1 cellular context compared by ENCODE assay signal in genomic region chr20:32761831-32762753, GRCh38.
TF ChIP-seq lines count a peak whose summit lies in the region.

Gene DNMT3B (plus strand): TSS chr20:32762385. CDS start chr20:32780324, 17,939 bp downstream.

TF ChIP-seq in HEK293, 187 proteins besides CTCF, POLR2A, EP300 and RAD21 (continued from another document):
- TF ChIP-seq ZNF280D (tag by site-specific recombination; IDR thresholded peaks at IDR 0.05) (peak; percentile 93), ZNF530 (tag by site-specific recombination; IDR thresholded peaks at IDR 0.05; ENCODE audit: low read depth) (no peak), YY1 (tag by site-specific recombination; IDR thresholded peaks at IDR 0.05) (peak; percentile 79), SP3 (tag by site-specific recombination; IDR thresholded peaks at IDR 0.05) (peak; percentile 81), WT1 (tag by site-specific recombination; IDR thresholded peaks at IDR 0.05) (0 out of 2 replicates have a peak, but pooled peaks have one; percentile 42), SP7 (tag by site-specific recombination; IDR thresholded peaks at IDR 0.05) (peak; percentile 57; the same call in 1 of the 2 replicates), ZNF768 (tag by site-specific recombination; IDR thresholded peaks at IDR 0.05) (no peak; the same call in 1 of the 2 replicates), SP2 (tag by site-specific recombination; IDR thresholded peaks at IDR 0.05) (peak; percentile 69), ZNF24 (tag by site-specific recombination; IDR thresholded peaks at IDR 0.05) (0 out of 2 replicates have a peak, but pooled peaks have one; percentile 12), ZNF629 (tag by site-specific recombination; IDR thresholded peaks at IDR 0.05) (peak; percentile 31; the same call in 1 of the 2 replicates), ZNF239 (tag by site-specific recombination; IDR thresholded peaks at IDR 0.05) (no peak), ZNF600 (tag by site-specific recombination; IDR thresholded peaks at IDR 0.05) (peak; percentile 79), GLIS1 (tag by site-specific recombination; IDR thresholded peaks at IDR 0.05) (peak; percentile 91), ZNF114 (tag by site-specific recombination; IDR thresholded peaks at IDR 0.05) (no peak), ZNF785 (tag by site-specific recombination; IDR thresholded peaks at IDR 0.05) (no peak), ZNF792 (tag by site-specific recombination; IDR thresholded peaks at IDR 0.05) (no peak), ZNF37A (tag by site-specific recombination; IDR thresholded peaks at IDR 0.05) (no peak), ZNF518A (tag by site-specific recombination; conservative IDR thresholded peaks at IDR 0.05; ENCODE audit: low read depth) (no peak), GLIS2 (tag by site-specific recombination; IDR thresholded peaks at IDR 0.05) (peak; percentile 89), ZNF580 (tag by site-specific recombination; IDR thresholded peaks at IDR 0.05) (no peak)
- TF ChIP-seq, protein P1, sequence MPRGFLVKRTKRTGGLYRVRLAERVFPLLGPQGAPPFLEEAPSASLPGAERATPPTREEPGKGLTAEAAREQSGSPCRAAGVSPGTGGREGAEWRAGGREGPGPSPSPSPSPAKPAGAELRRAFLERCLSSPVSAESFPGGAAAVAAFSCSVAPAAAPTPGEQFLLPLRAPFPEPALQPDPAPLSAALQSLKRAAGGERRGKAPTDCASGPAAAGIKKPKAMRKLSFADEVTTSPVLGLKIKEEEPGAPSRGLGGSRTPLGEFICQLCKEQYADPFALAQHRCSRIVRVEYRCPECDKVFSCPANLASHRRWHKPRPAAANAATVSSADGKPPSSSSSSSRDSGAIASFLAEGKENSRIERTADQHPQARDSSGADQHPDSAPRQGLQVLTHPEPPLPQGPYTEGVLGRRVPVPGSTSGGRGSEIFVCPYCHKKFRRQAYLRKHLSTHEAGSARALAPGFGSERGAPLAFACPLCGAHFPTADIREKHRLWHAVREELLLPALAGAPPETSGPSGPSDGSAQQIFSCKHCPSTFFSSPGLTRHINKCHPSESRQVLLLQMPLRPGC (tag by site-specific recombination; IDR thresholded peaks at IDR 0.05), result peak; percentile 49; the same call in 1 of the 2 replicates
- TF ChIP-seq, protein P2, sequence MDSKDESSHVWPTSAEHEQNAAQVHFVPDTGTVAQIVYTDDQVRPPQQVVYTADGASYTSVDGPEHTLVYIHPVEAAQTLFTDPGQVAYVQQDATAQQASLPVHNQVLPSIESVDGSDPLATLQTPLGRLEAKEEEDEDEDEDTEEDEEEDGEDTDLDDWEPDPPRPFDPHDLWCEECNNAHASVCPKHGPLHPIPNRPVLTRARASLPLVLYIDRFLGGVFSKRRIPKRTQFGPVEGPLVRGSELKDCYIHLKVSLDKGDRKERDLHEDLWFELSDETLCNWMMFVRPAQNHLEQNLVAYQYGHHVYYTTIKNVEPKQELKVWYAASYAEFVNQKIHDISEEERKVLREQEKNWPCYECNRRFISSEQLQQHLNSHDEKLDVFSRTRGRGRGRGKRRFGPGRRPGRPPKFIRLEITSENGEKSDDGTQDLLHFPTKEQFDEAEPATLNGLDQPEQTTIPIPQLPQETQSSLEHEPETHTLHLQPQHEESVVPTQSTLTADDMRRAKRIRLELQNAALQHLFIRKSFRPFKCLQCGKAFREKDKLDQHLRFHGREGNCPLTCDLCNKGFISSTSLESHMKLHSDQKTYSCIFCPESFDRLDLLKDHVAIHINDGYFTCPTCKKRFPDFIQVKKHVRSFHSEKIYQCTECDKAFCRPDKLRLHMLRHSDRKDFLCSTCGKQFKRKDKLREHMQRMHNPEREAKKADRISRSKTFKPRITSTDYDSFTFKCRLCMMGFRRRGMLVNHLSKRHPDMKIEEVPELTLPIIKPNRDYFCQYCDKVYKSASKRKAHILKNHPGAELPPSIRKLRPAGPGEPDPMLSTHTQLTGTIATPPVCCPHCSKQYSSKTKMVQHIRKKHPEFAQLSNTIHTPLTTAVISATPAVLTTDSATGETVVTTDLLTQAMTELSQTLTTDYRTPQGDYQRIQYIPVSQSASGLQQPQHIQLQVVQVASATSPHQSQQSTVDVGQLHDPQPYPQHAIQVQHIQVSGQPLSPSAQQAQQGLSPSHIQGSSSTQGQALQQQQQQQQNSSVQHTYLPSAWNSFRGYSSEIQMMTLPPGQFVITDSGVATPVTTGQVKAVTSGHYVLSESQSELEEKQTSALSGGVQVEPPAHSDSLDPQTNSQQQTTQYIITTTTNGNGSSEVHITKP (tag by site-specific recombination; IDR thresholded peaks at IDR 0.05), result peak; percentile 72
- TF ChIP-seq, protein P3, sequence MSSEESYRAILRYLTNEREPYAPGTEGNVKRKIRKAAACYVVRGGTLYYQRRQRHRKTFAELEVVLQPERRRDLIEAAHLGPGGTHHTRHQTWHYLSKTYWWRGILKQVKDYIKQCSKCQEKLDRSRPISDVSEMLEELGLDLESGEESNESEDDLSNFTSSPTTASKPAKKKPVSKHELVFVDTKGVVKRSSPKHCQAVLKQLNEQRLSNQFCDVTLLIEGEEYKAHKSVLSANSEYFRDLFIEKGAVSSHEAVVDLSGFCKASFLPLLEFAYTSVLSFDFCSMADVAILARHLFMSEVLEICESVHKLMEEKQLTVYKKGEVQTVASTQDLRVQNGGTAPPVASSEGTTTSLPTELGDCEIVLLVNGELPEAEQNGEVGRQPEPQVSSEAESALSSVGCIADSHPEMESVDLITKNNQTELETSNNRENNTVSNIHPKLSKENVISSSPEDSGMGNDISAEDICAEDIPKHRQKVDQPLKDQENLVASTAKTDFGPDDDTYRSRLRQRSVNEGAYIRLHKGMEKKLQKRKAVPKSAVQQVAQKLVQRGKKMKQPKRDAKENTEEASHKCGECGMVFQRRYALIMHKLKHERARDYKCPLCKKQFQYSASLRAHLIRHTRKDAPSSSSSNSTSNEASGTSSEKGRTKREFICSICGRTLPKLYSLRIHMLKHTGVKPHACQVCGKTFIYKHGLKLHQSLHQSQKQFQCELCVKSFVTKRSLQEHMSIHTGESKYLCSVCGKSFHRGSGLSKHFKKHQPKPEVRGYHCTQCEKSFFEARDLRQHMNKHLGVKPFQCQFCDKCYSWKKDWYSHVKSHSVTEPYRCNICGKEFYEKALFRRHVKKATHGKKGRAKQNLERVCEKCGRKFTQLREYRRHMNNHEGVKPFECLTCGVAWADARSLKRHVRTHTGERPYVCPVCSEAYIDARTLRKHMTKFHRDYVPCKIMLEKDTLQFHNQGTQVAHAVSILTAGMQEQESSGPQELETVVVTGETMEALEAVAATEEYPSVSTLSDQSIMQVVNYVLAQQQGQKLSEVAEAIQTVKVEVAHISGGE (tag by site-specific recombination; conservative IDR thresholded peaks at IDR 0.05; ENCODE audit: low read depth), result no peak
- TF ChIP-seq, protein P4, sequence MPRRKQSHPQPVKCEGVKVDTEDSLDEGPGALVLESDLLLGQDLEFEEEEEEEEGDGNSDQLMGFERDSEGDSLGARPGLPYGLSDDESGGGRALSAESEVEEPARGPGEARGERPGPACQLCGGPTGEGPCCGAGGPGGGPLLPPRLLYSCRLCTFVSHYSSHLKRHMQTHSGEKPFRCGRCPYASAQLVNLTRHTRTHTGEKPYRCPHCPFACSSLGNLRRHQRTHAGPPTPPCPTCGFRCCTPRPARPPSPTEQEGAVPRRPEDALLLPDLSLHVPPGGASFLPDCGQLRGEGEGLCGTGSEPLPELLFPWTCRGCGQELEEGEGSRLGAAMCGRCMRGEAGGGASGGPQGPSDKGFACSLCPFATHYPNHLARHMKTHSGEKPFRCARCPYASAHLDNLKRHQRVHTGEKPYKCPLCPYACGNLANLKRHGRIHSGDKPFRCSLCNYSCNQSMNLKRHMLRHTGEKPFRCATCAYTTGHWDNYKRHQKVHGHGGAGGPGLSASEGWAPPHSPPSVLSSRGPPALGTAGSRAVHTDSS (tag by site-specific recombination; IDR thresholded peaks at IDR 0.05), result no peak
